30 cellular contexts compared by ENCODE assay signal in genomic region chr13:108645376-108645775, GRCh38. TPM values are rescaled to one million over a fixed set of nuclear protein-coding genes. Genes with fewer than 3 reads are reported as not detected.
"Had no signal": no experiment of that assay in that cellular context is flagged by ENCODE, and none has a peak within 500 bp of the region (broad histone marks: within the 10 kb centered on the region; RNA-seq: fewer than 3 reads in every experiment).

No MANE protein-coding gene starts in this region.

- H3K79me2 ChIP-seq: hepatocyte had no signal

- H3K9me3 ChIP-seq: colonic mucosa, gastrocnemius medialis had no signal

- H3K27me3 ChIP-seq: colonic mucosa, dorsolateral prefrontal cortex, esophagus muscularis mucosa, esophagus squamous epithelium, foreskin keratinocyte, gastrocnemius medialis, gastroesophageal sphincter, heart left ventricle, heart right ventricle, hepatocyte had no signal

- H2AFZ ChIP-seq: hepatocyte had no signal

- H3K4me1 ChIP-seq: colonic mucosa, esophagus muscularis mucosa, esophagus squamous epithelium, foreskin keratinocyte, gastrocnemius medialis, gastroesophageal sphincter, heart left ventricle, heart right ventricle had no signal

- FAIRE-seq: colon, endometrium, endothelial cell of umbilical vein, frontal cortex had no signal

- ATAC-seq: effector memory CD8-positive, alpha-beta T cell; esophagus mucosa; foreskin keratinocyte; gastrocnemius medialis; gastroesophageal sphincter; heart left ventricle; heart right ventricle had no signal

- H3K4me2 ChIP-seq: hepatocyte had no signal

- H3K4me3 ChIP-seq: colonic mucosa, coronary artery, dorsolateral prefrontal cortex, esophagus muscularis mucosa, esophagus squamous epithelium, gastrocnemius medialis, gastroesophageal sphincter, heart left ventricle, heart right ventricle, hepatocyte had no signal

- H3K36me3 ChIP-seq: colonic mucosa, esophagus muscularis mucosa, esophagus squamous epithelium, gastrocnemius medialis, gastroesophageal sphincter, heart left ventricle, heart right ventricle had no signal

- H3K27ac ChIP-seq: colonic mucosa, coronary artery, dorsolateral prefrontal cortex, epithelial cell of prostate, esophagus muscularis mucosa, esophagus squamous epithelium, foreskin keratinocyte, gastrocnemius medialis, gastroesophageal sphincter, heart left ventricle, heart right ventricle, hepatocyte had no signal

- DNase-seq: colonic mucosa; cortex of kidney; dermis blood vessel endothelial cell; dorsolateral prefrontal cortex; effector CD4-positive, alpha-beta T cell; effector CD8-positive, alpha-beta T cell; effector memory CD4-positive, alpha-beta T cell; effector memory CD8-positive, alpha-beta T cell; endodermal cell; erythroblast; esophagus squamous epithelium; foreskin fibroblast; foreskin keratinocyte; foreskin melanocyte; gastrocnemius medialis; glutamatergic neuron; head of caudate nucleus; heart left ventricle; heart right ventricle had no signal

RNA-seq across cellular contexts. Expression of gene MYO16, which starts 16.0 kb away (rescaled TPM):
- total RNA-seq: dermis blood vessel endothelial cell, dermis microvascular lymphatic vessel endothelial cell had no signal
